In the genomic region with DNA sequence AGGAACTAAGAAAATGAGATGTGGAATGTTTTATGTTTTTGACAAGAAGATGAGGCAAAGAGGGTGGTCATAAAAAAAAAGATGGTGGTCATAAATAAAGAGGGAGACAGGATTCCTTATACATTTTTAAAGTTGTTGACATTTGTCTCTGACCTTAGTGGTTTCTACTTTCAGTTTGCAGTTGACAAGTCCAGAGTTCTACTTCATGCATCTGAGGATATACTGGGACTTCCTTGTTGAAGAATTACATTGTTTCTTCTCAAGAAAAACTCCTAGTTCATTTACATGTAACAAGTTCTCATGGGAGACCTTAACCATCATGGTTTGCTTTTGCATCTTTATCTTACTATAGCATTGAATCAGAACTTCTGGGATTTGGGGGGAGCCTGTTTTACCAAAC, we compare ENCODE assay signal across 18 cellular contexts. TPM values are rescaled to one million over a fixed set of nuclear protein-coding genes. Genes with fewer than 3 reads are reported as not detected.
"Had no signal": no experiment of that assay in that cellular context is flagged by ENCODE, and none has a peak within 500 bp of the region (broad histone marks: within the 10 kb centered on the region; RNA-seq: fewer than 3 reads in every experiment).

No MANE protein-coding gene starts in this region.

- H3K4me1 ChIP-seq: colonic mucosa, left lung, neural progenitor cell, pancreas, testis, upper lobe of left lung had no signal

- H3K27ac Mint-ChIP-seq: activated CD4-positive, alpha-beta memory T cell treated with anti-CD3 and anti-CD28 coated beads for 36 hours; activated naive CD8-positive, alpha-beta T cell; brain; neural progenitor cell had no signal

- H3K36me3 ChIP-seq: colonic mucosa, left lung, neural progenitor cell, pancreas, upper lobe of left lung had no signal

- H3K36me3 Mint-ChIP-seq: activated CD4-positive, alpha-beta memory T cell treated with anti-CD3 and anti-CD28 coated beads for 36 hours; brain; naive B cell; neural progenitor cell had no signal

- H3K4me3 ChIP-seq: colonic mucosa, left lung, neural progenitor cell, pancreas, testis, upper lobe of left lung had no signal

- ATAC-seq: left lung; pancreas; sciatic nerve; stimulated activated naive CD8-positive, alpha-beta T cell treated with anti-CD3 and anti-CD28 coated beads, Interleukin-15, amount 100 ng/mL, for 72 hours had no signal

- H3K9me3 Mint-ChIP-seq: activated CD4-positive, alpha-beta memory T cell treated with anti-CD3 and anti-CD28 coated beads for 36 hours; neural progenitor cell; stimulated activated naive CD8-positive, alpha-beta T cell treated with anti-CD3 and anti-CD28 coated beads, Interleukin-15, amount 100 ng/mL, for 72 hours had no signal

- DNase-seq: activated CD4-positive, alpha-beta memory T cell treated with anti-CD3 and anti-CD28 coated beads for 36 hours; activated CD4-positive, alpha-beta T cell treated with anti-CD3 and anti-CD28 coated beads for 1 hour; activated CD8-positive, alpha-beta memory T cell treated with anti-CD3 and anti-CD28 coated beads, Interleukin-2, amount 50 U/mL, for 4 hours; activated gamma-delta T cell treated with Interleukin-2 at 50 U/mL for 16 hours; activated T-cell treated with anti-CD3 and anti-CD28 coated beads, Interleukin-2, amount 50 U/mL, for 48 hours; central memory CD4-positive, alpha-beta T cell; colonic mucosa; left lung; mammary epithelial cell; naive B cell; pancreas; stimulated activated naive CD8-positive, alpha-beta T cell treated with anti-CD3 and anti-CD28 coated beads, Interleukin-15, amount 100 ng/mL, for 72 hours; testis; upper lobe of left lung had no signal

- H3K4me3 Mint-ChIP-seq: activated CD4-positive, alpha-beta memory T cell treated with anti-CD3 and anti-CD28 coated beads for 36 hours; activated naive CD8-positive, alpha-beta T cell; brain; naive B cell; neural progenitor cell; stimulated activated naive CD8-positive, alpha-beta T cell treated with anti-CD3 and anti-CD28 coated beads, Interleukin-15, amount 100 ng/mL, for 72 hours had no signal

- H3K9me3 ChIP-seq: colonic mucosa, left lung, pancreas, testis, upper lobe of left lung had no signal

- H3K9ac ChIP-seq: neural progenitor cell had no signal

- H3K4me1 Mint-ChIP-seq: brain, naive B cell, neural progenitor cell had no signal

- H3K27me3 ChIP-seq: colonic mucosa, left lung, neural progenitor cell, pancreas, testis, upper lobe of left lung had no signal

- H3K4me2 ChIP-seq: neural progenitor cell had no signal

- H2AFZ ChIP-seq: neural progenitor cell had no signal

RNA-seq across cellular contexts. Expression of gene OR6X1, which starts 1.2 kb away (rescaled TPM):
- total RNA-seq: activated CD4-positive, alpha-beta memory T cell treated with anti-CD3 and anti-CD28 coated beads for 36 hours; colonic mucosa; left lung; mammary epithelial cell; pancreas; sciatic nerve; testis; upper lobe of left lung had no signal

RNA-seq across cellular contexts. Expression of gene OR6M1, which starts 53.0 kb away (rescaled TPM):
- total RNA-seq: activated CD4-positive, alpha-beta memory T cell treated with anti-CD3 and anti-CD28 coated beads for 36 hours; colonic mucosa; left lung; mammary epithelial cell; pancreas; sciatic nerve; testis; upper lobe of left lung had no signal
